In the genomic region with DNA sequence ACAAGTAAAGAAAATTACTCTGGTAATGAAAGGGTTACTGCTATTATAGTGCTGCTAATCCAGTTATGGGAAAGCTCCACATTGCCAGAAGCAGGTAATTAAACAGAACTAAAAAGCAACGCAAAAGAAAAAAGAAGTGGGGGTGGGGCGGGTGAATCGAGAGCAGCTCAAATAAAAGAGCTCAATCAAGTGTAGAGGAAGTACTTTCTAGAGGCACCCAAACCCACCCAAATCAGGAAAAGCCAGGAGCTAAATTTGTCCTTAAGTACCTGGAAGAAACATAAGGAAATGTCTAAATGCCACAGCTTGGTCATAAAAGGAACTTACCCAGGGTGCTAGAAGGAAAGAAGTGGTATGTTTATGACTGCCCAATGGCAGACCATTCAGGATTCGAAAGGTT, we compare ENCODE assay signal across 1 cellular context.
TF ChIP-seq lines count a peak whose summit lies in the region.

No MANE protein-coding gene starts in this region.

TF ChIP-seq in A549, 52 proteins besides CTCF, POLR2A, EP300 and RAD21 (continued from another document):
- TF ChIP-seq, protein P1, sequence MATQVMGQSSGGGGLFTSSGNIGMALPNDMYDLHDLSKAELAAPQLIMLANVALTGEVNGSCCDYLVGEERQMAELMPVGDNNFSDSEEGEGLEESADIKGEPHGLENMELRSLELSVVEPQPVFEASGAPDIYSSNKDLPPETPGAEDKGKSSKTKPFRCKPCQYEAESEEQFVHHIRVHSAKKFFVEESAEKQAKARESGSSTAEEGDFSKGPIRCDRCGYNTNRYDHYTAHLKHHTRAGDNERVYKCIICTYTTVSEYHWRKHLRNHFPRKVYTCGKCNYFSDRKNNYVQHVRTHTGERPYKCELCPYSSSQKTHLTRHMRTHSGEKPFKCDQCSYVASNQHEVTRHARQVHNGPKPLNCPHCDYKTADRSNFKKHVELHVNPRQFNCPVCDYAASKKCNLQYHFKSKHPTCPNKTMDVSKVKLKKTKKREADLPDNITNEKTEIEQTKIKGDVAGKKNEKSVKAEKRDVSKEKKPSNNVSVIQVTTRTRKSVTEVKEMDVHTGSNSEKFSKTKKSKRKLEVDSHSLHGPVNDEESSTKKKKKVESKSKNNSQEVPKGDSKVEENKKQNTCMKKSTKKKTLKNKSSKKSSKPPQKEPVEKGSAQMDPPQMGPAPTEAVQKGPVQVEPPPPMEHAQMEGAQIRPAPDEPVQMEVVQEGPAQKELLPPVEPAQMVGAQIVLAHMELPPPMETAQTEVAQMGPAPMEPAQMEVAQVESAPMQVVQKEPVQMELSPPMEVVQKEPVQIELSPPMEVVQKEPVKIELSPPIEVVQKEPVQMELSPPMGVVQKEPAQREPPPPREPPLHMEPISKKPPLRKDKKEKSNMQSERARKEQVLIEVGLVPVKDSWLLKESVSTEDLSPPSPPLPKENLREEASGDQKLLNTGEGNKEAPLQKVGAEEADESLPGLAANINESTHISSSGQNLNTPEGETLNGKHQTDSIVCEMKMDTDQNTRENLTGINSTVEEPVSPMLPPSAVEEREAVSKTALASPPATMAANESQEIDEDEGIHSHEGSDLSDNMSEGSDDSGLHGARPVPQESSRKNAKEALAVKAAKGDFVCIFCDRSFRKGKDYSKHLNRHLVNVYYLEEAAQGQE (IDR thresholded peaks at IDR 0.05) = no peak
- TF ChIP-seq, protein P2, sequence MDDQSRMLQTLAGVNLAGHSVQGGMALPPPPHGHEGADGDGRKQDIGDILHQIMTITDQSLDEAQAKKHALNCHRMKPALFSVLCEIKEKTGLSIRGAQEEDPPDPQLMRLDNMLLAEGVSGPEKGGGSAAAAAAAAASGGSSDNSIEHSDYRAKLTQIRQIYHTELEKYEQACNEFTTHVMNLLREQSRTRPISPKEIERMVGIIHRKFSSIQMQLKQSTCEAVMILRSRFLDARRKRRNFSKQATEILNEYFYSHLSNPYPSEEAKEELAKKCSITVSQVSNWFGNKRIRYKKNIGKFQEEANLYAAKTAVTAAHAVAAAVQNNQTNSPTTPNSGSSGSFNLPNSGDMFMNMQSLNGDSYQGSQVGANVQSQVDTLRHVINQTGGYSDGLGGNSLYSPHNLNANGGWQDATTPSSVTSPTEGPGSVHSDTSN (IDR thresholded peaks at IDR 0.05) = no peak
- TF ChIP-seq CEBPB (IDR thresholded peaks at IDR 0.05) (no peak), POLR2AphosphoS2 (conservative IDR thresholded peaks at IDR 0.05; ENCODE audit: low read length) (no peak), GATA3 (IDR thresholded peaks at IDR 0.05; ENCODE audit: borderline replicate concordance) (no peak)
- TF ChIP-seq, protein P3, sequence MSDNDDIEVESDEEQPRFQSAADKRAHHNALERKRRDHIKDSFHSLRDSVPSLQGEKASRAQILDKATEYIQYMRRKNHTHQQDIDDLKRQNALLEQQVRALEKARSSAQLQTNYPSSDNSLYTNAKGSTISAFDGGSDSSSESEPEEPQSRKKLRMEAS (IDR thresholded peaks at IDR 0.05) = no peak
